Comparison of ENCODE assay signal across 18 cellular contexts in the genomic region with DNA sequence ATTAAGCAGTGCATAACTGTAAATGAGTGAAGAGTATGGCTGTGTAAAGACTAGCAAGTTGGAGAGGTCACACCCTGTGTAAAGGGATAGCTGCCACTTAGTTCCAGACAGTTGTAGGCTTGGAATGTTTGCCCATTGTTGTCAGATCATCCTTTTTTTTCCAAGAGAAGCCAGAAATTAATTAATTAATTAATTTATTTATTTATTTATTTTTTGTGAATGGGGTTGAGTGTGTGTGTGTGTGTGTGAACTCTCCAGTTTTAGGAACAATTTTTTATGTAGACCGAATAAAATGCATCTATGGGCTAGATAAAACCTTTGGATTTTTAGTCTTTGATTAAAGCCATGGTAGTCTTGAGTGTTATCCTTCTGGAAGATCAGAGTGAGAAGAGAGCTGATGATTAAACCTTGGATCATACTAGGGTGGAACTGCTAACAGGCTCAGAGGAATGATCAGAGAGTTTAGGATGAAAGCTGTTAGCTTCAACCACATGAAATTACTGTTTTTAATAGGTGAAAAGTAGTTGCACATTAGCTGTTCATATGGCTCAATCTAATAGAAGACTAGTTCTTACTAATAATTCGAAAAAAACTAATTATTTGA.
"Had no signal": no experiment of that assay in that cellular context is flagged by ENCODE, and none has a peak within 500 bp of the region (broad histone marks: within the 10 kb centered on the region; RNA-seq: fewer than 3 reads in every experiment).

No MANE protein-coding gene starts in this region.

- H3K36me3 ChIP-seq: lower lobe of right lung, neural progenitor cell had no signal

- H3K27ac ChIP-seq: dorsolateral prefrontal cortex, lower lobe of right lung, neural progenitor cell, VCaP had no signal

- H2AFZ ChIP-seq: neural progenitor cell had no signal

- H3K27me3 ChIP-seq: dorsolateral prefrontal cortex, neural progenitor cell had no signal

- H3K4me3 ChIP-seq: dorsolateral prefrontal cortex, lower lobe of right lung, neural progenitor cell had no signal

- DNase-seq: activated CD4-positive, alpha-beta memory T cell treated with anti-CD3 and anti-CD28 coated beads, Interleukin-2, amount 10 ng/mL, durations not matched to agents 7 days and 5 days; activated gamma-delta T cell; activated T-cell treated with anti-CD3 and anti-CD28 coated beads, Interleukin-2, amount 50 U/mL, for 4 hours; dorsolateral prefrontal cortex; endodermal cell; glutamatergic neuron; hypothalamus; left cardiac atrium; lower lobe of right lung; midbrain; stimulated activated CD4-positive, alpha-beta T cell treated with anti-CD3 and anti-CD28 coated beads, Interleukin-2, amount 100 ng/mL, for 48 hours; T-helper 1 cell; T1000 had no signal

- H3K4me1 ChIP-seq: neural progenitor cell had no signal

- ATAC-seq: activated naive CD4-positive, alpha-beta T cell treated with anti-CD3 and anti-CD28 coated beads, Interleukin-2, amount 50 U/mL, for 72 hours; activated T-cell treated with anti-CD3 and anti-CD28 coated beads, Interleukin-2, amount 50 U/mL, for 4 hours; esophagus mucosa; left cardiac atrium; lower lobe of right lung; stimulated activated memory B cell treated with anti-CD40 and anti-IgM and Interleukin-4, amounts not matched to agents 10 μg/mL and 1 μg/mL and 100 μg/mL, for 72 hours had no signal

- H3K9me3 ChIP-seq: lower lobe of right lung had no signal

- H3K4me2 ChIP-seq: neural progenitor cell had no signal

- H3K9ac ChIP-seq: neural progenitor cell had no signal
